Comparison of ENCODE assay signal across 1 cellular context in the genomic region with DNA sequence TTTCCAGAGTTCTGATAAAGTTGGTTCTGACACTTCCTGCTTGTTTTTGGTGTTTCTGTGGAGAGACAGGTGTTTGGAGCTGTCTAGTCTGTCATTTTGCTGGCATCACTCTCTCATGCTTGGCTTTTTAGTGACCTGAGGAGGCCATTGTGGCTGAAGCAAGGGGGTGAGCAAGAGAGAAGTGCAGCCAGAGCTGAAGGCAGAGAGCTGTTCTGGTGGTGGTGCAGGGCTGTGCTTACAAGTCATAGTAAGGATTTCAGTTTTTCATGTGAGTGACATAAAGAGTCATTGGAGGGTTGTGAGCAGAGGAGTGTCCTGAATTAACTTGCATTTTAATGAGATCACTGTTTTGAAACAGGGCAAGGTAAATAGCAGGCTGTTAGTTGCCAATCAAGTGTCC.
TF ChIP-seq lines count a peak whose summit lies in the region.

No MANE protein-coding gene starts in this region.

TF ChIP-seq in H1, 55 proteins besides CTCF, POLR2A, EP300 and RAD21:
- TF ChIP-seq NANOG (IDR thresholded peaks at IDR 0.05; ENCODE audit: insufficient read depth, low read depth, low read length, poor library complexity, severe bottlenecking), result no peak
- no peak for TF ChIP-seq CTBP2 (IDR thresholded peaks at IDR 0.05; ENCODE audit: borderline replicate concordance, insufficient read depth, insufficient read length, low read length)
- TF ChIP-seq TAF1 (IDR thresholded peaks at IDR 0.05; ENCODE audit: low read depth, low read length), result no peak
- TF ChIP-seq SIRT6 (IDR thresholded peaks at IDR 0.05; ENCODE audit: low read length), result no peak
- TF ChIP-seq JUN (IDR thresholded peaks at IDR 0.05; ENCODE audit: low read depth, low read length), result no peak
- no peak for TF ChIP-seq SAP30 (IDR thresholded peaks at IDR 0.05; ENCODE audit: insufficient read depth, insufficient replicate concordance, low read length)
- no peak for TF ChIP-seq RNF2 (IDR thresholded peaks at IDR 0.05; ENCODE audit: borderline replicate concordance, low read depth, low read length, missing control alignments, poor library complexity, severe bottlenecking)
- TF ChIP-seq RXRA (IDR thresholded peaks at IDR 0.05; ENCODE audit: insufficient read depth, low read depth, low read length), result no peak
- no peak for TF ChIP-seq ASH2L (IDR thresholded peaks at IDR 0.05; ENCODE audit: low read length)
- no peak for TF ChIP-seq BCL11A (IDR thresholded peaks at IDR 0.05; ENCODE audit: low read depth in 2 of 2, low read length in 2 of 2)
